ENCODE assay signal across 8 cellular contexts in the genomic region with DNA sequence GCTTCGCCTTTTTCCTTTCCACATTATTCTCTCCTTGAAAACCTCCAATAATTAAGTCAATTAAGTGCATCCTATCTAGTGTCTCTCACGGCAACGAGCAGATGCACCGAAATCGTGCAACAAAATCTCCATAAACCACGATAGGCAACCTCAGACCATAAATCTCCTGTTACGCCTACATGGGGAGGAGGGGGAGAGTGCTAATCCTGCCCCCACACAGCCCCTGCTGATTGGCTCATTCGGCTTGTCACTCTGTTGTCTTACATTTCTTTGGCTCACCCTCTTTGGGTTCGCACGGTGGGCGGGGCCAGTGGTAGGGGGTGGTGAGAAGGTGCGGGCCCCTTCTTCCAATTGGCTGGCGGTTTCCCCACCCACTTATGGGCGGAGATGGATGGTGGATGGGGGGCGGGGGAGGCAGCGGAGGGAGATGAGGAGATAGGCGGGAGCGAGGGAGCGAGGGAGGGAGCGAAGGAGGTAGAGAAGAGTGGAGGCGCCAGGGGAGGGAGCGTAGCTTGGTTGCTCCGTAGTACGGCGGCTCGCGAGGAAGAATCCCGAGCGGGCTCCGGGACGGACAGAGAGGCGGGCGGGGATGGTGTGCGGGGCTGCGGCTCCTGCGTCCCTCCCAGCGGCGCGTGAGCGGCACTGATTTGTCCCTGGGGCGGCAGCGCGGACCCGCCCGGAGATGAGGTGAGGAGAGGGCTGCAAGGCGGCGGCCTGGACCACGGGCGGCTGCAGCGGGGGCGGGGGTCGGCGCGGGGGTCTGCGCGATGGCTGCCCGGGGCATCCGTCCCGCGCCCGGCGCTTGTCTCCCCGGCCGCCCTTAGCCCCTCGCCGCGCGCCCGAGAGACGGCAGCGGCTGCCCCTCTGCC. TPM values are rescaled to one million over a fixed set of nuclear protein-coding genes. Genes with fewer than 3 reads are reported as not detected.
DNase-seq lines count a peak whose midpoint lies in the region; ATAC-seq and TF ChIP-seq lines count a peak whose summit lies in the region.

Gene ITSN1, plus strand, starts transcription at position 475 of the 869 bp plus-strand sequence. CDS start 76,328 bp downstream, outside the sequence.

- H3K4me3 ChIP-seq in duodenal mucosa (ENCODE audit: low read depth in 1 of 2, low read length in 2 of 2) = peak within 1 kb of the TSS; percentile 90 to 98
- H3K4me3 ChIP-seq in lower leg skin (ENCODE audit: low read depth, poor library complexity, severe bottlenecking) = peak within 1 kb of the TSS; percentile 83

- peaks cover 34% of the 10 kb centered on the region for H3K4me1 Mint-ChIP-seq in CD14-positive monocyte
- peaks cover 21% of the 10 kb centered on the region for H3K4me1 Mint-ChIP-seq in activated CD8-positive, alpha-beta T cell treated with anti-CD3 and anti-CD28 coated beads for 36 hours (ENCODE audit: low read depth)

- H3K9ac ChIP-seq in duodenal mucosa (ENCODE audit: low read depth in 1 of 2, low read length in 2 of 2) = peak within 1 kb of the TSS; percentile 82 to 99

- peak within 1 kb of the TSS; percentile 85 for H3K27ac ChIP-seq in duodenal mucosa (ENCODE audit: low read depth, low read length)

- no peak for TF ChIP-seq POLR2A in lower leg skin (IDR thresholded peaks at IDR 0.05)

- no peaks in the 10 kb centered on the region for H3K9me3 ChIP-seq in duodenal mucosa (ENCODE audit: control insufficient read depth in 1 of 2, low read length in 2 of 2)

- H3K36me3 Mint-ChIP-seq in CD14-positive monocyte = peaks cover 3 to 4% of the 10 kb centered on the region in 2 donors
- H3K36me3 Mint-ChIP-seq in activated CD8-positive, alpha-beta T cell treated with anti-CD3 and anti-CD28 coated beads for 36 hours (ENCODE audit: low read depth) = no peaks in the 10 kb centered on the region

- no peaks in the 10 kb centered on the region for H3K27me3 ChIP-seq in duodenal mucosa (ENCODE audit: control insufficient read depth in 1 of 2, insufficient read depth in 2 of 2, low read length in 2 of 2)

- H3K27me3 Mint-ChIP-seq in CD14-positive monocyte (ENCODE audit: low read depth in 3 of 3) = peaks cover 0 to 10% (median 0%) of the 10 kb centered on the region in 3 donors
- peaks cover 17% of the 10 kb centered on the region for H3K27me3 Mint-ChIP-seq in activated CD8-positive, alpha-beta T cell treated with anti-CD3 and anti-CD28 coated beads for 36 hours

- DNase-seq in CD14-positive monocyte (ENCODE audit: low spot score) (peak; percentile 99), HK-2 (ENCODE audit: unreplicated experiment) (peak; percentile 97), NCI-H82 treated with DMSO at 0.1 percent for 48 hours (lab: John Stamatoyannopoulos, UW; ENCODE audit: unreplicated experiment) (peak; percentile 99), lower leg skin (ENCODE audit: low spot score in 2 of 2) (peak; percentile 100)
- DNase-seq in activated CD8-positive, alpha-beta T cell treated with anti-CD3 and anti-CD28 coated beads for 36 hours = peak; percentile 100
- DNase-seq in stimulated activated CD4-positive, alpha-beta T cell treated with anti-CD3 and anti-CD28 coated beads, Interleukin-4, amount 100 ng/mL, for 4 hours = peak; percentile 100

- WGBS in lower leg skin, 2 donors = 1% methylated on average over 52 to 54 of the region's 71 CpGs

- TF ChIP-seq CTCF in CD14-positive monocyte (IDR thresholded peaks at IDR 0.05) (no peak), lower leg skin (IDR thresholded peaks at IDR 0.05) (no peak)
- no peak for TF ChIP-seq CTCF in activated CD8-positive, alpha-beta T cell treated with anti-CD3 and anti-CD28 coated beads for 36 hours (IDR thresholded peaks at IDR 0.05)

- H3K4me1 ChIP-seq in duodenal mucosa (ENCODE audit: control insufficient read depth in 1 of 2, insufficient read depth in 2 of 2, low read length in 2 of 2) = peaks cover 24 to 26% of the 10 kb centered on the region in 2 donors

- H3K36me3 ChIP-seq in duodenal mucosa (ENCODE audit: control insufficient read depth in 1 of 2, insufficient read depth in 2 of 2, low read length in 2 of 2) = no peaks in the 10 kb centered on the region

- CTCF ChIA-PET in activated CD8-positive, alpha-beta T cell treated with anti-CD3 and anti-CD28 coated beads for 36 hours (lab: Charles Lee) = no interaction called here

- POLR2A ChIA-PET in activated CD8-positive, alpha-beta T cell treated with anti-CD3 and anti-CD28 coated beads for 36 hours (lab: Charles Lee) = no interaction called here

- peaks cover 0 to 3% (median 0%) of the 10 kb centered on the region in 7 donors for H3K9me3 Mint-ChIP-seq in CD14-positive monocyte
- H3K9me3 Mint-ChIP-seq in activated CD8-positive, alpha-beta T cell treated with anti-CD3 and anti-CD28 coated beads for 36 hours = no peaks in the 10 kb centered on the region

- ATAC-seq in GM19455 (IDR thresholded peaks at IDR 0.05; ENCODE audit: unreplicated experiment) = peak; percentile 79
- peak; percentile 91 for ATAC-seq in activated CD8-positive, alpha-beta T cell treated with anti-CD3 and anti-CD28 coated beads for 36 hours

- peak within 1 kb of the TSS; percentile 91 to 99 (median 98) for H3K27ac Mint-ChIP-seq in CD14-positive monocyte
- H3K27ac Mint-ChIP-seq in activated CD8-positive, alpha-beta T cell treated with anti-CD3 and anti-CD28 coated beads for 36 hours = peak within 1 kb of the TSS; percentile 94

- H3K4me3 Mint-ChIP-seq in CD14-positive monocyte = peak within 1 kb of the TSS; percentile 94 to 100
- H3K4me3 Mint-ChIP-seq in activated CD8-positive, alpha-beta T cell treated with anti-CD3 and anti-CD28 coated beads for 36 hours = peak within 1 kb of the TSS; percentile 81

- intact Hi-C loops in CD14-positive monocyte (cut with micrococcal nuclease) = loop anchor here (5.0 to 10.0 kb wide), 5 partner anchors 55 to 1367 kb away; partner anchors contain the start of genes DONSON (in 1 of the 2), GART (in 1 of the 2), MIS18A (in 1 of the 2) and SON (in 1 of the 2)
- intact Hi-C loops in activated CD8-positive, alpha-beta T cell treated with anti-CD3 and anti-CD28 coated beads for 36 hours (cut with micrococcal nuclease) = loop anchor here (10.0 kb wide), 1 partner anchor 253 kb away; no protein-coding TSS in a partner anchor
- intact Hi-C loops in lower leg skin (cut with DNase I; ENCODE audit: low total_unique reads) = no loop called here

RNA-seq across cellular contexts. Expression of gene ITSN1, which starts in this region (rescaled TPM):
- polyA plus RNA-seq in CD14-positive monocyte = 1 to 10 TPM; 4.7 to 5.1 TPM
- 1 to 10 TPM; 4.4 to 4.7 TPM for total RNA-seq in activated CD8-positive, alpha-beta T cell treated with anti-CD3 and anti-CD28 coated beads for 36 hours
- 10 to 100 TPM; 17.4 to 39.5 (median 31.7) TPM for total RNA-seq in lower leg skin

Comparison
In these comparisons a context has a peak if more than half of its experiments do, and no peak if none do; other contexts are left out.
1. Peak in every context shown above with its lines: DNase-seq, ATAC-seq, H3K4me3 ChIP-seq and H3K27ac ChIP-seq.